ENCODE assay signal across 11 cellular contexts in the genomic region with DNA sequence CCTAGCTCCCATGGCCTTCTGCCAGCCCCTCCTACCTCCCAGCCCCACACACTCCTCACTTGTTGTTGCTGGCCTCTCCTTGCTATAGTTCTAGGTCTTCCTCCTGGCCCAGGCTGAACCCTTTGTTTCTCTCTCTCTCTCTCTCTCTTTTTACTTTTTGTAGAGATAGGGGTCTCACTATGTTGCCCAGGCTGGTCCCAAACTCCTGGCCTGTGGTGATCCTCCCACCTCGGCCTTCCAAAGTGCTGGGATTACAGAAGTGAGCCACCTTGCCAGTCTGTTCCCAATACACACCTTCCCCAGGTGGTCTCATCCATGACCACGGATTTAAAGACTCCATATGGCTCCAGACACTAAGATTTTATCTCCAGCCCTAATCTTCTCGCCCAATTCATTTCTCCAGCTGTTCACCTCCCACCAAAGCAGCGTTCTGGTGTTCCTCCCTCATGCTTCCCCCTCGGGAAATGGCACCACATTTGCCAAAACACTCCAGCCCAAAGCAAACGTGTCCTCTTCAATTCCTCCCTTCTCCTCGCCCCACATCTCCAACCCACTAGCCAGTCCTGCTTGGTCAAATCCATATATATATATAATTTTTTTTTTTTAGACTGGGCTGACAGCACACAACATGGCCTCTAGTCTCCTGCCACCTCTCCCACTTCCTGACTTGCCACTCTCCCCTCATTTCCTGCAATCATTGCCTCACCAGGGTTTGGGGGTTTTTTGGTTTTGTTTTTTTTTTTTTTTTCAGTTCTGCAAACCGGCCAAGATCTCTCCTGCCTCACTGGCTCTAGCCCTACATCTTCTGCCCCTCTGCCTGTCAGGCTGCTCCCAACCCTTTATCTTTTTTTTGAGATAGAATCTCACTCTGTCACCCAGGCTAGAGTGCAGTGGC.
DNase-seq lines count a peak whose midpoint lies in the region; ATAC-seq and TF ChIP-seq lines count a peak whose summit lies in the region.
"Had no signal": no experiment of that assay in that cellular context is flagged by ENCODE, and none has a peak within 500 bp of the region (broad histone marks: within the 10 kb centered on the region; RNA-seq: fewer than 3 reads in every experiment).

No MANE protein-coding gene starts in this region.

- TF ChIP-seq EP300 in ovary (IDR thresholded peaks at IDR 0.05) = no peak

- peak overlapping the region; percentile 42 for H3K4me3 Mint-ChIP-seq in CD8-positive, alpha-beta T cell
- H3K4me3 Mint-ChIP-seq in activated naive CD8-positive, alpha-beta T cell treated with anti-CD3 and anti-CD28 coated beads, Interleukin-2, amount 10 ng/mL, durations not matched to agents 7 days and 5 days = peak overlapping the region; percentile 57

- H3K36me3 ChIP-seq in CD8-positive, alpha-beta T cell (ENCODE audit: insufficient read depth, low read length) = no peaks in the 10 kb centered on the region
- no peaks in the 10 kb centered on the region for H3K36me3 ChIP-seq in ovary

- H3K9me3 Mint-ChIP-seq in CD8-positive, alpha-beta T cell = no peaks in the 10 kb centered on the region
- no peaks in the 10 kb centered on the region for H3K9me3 Mint-ChIP-seq in activated naive CD8-positive, alpha-beta T cell treated with anti-CD3 and anti-CD28 coated beads, Interleukin-2, amount 10 ng/mL, durations not matched to agents 7 days and 5 days

- POLR2A ChIA-PET in CD8-positive, alpha-beta T cell (lab: Charles Lee) = no interaction called here
- POLR2A ChIA-PET in activated naive CD8-positive, alpha-beta T cell treated with anti-CD3 and anti-CD28 coated beads, Interleukin-2, amount 10 ng/mL, durations not matched to agents 7 days and 5 days (lab: Charles Lee) = no interaction called here

- no peak for TF ChIP-seq CTCF in CD8-positive, alpha-beta T cell (IDR thresholded peaks at IDR 0.05)
- no peak for TF ChIP-seq CTCF in ovary (IDR thresholded peaks at IDR 0.05)

- no peaks in the 10 kb centered on the region for H3K27me3 ChIP-seq in CD8-positive, alpha-beta T cell (ENCODE audit: insufficient read depth, low read length)
- no peaks in the 10 kb centered on the region for H3K27me3 ChIP-seq in ovary

- H3K27ac Mint-ChIP-seq in CD8-positive, alpha-beta T cell = peak overlapping the region; percentile 58
- H3K27ac Mint-ChIP-seq in activated naive CD8-positive, alpha-beta T cell treated with anti-CD3 and anti-CD28 coated beads, Interleukin-2, amount 10 ng/mL, durations not matched to agents 7 days and 5 days = peak overlapping the region; percentile 77

- peaks cover 50% of the 10 kb centered on the region for H3K4me1 ChIP-seq in CD8-positive, alpha-beta T cell (ENCODE audit: insufficient read depth, low read length)
- peaks cover 5% of the 10 kb centered on the region for H3K4me1 ChIP-seq in ovary (ENCODE audit: insufficient read depth)

- H3K27ac ChIP-seq in CD8-positive, alpha-beta T cell (ENCODE audit: low read depth, low read length) = no peak overlapping the region
- no peak overlapping the region for H3K27ac ChIP-seq in ovary

- WGBS in ovary, 3 donors = 76 to 90% (median 84%) methylated on average over 8 of the region's 8 CpGs

- peaks cover 10% of the 10 kb centered on the region for H3K27me3 Mint-ChIP-seq in CD8-positive, alpha-beta T cell (ENCODE audit: low read depth)
- H3K27me3 Mint-ChIP-seq in activated naive CD8-positive, alpha-beta T cell treated with anti-CD3 and anti-CD28 coated beads, Interleukin-2, amount 10 ng/mL, durations not matched to agents 7 days and 5 days = peaks cover 59% of the 10 kb centered on the region

- H3K4me1 Mint-ChIP-seq in CD8-positive, alpha-beta T cell (ENCODE audit: low read depth) = peaks cover 47% of the 10 kb centered on the region
- H3K4me1 Mint-ChIP-seq in activated naive CD8-positive, alpha-beta T cell treated with anti-CD3 and anti-CD28 coated beads, Interleukin-2, amount 10 ng/mL, durations not matched to agents 7 days and 5 days = peaks cover 40% of the 10 kb centered on the region

- no peaks in the 10 kb centered on the region for H3K36me3 Mint-ChIP-seq in CD8-positive, alpha-beta T cell
- H3K36me3 Mint-ChIP-seq in activated naive CD8-positive, alpha-beta T cell treated with anti-CD3 and anti-CD28 coated beads, Interleukin-2, amount 10 ng/mL, durations not matched to agents 7 days and 5 days = no peaks in the 10 kb centered on the region

- intact Hi-C loops in CD8-positive, alpha-beta T cell (cut with DNase I, micrococcal nuclease) = loop anchor here in 1 of 2 experiments (5.0 kb wide), 1 partner anchor 153 kb away; no protein-coding TSS in a partner anchor
- intact Hi-C loops in ovary (cut with DNase I) = no loop called here

- H3K4me3 ChIP-seq in CD8-positive, alpha-beta T cell (ENCODE audit: low read depth, low read length) = no peak overlapping the region
- no peak overlapping the region for H3K4me3 ChIP-seq in ovary

- peak; percentile 74 for ATAC-seq in CD8-positive, alpha-beta T cell
- peak; percentile 70 for ATAC-seq in GM19025 (IDR thresholded peaks at IDR 0.05; ENCODE audit: low read depth, unreplicated experiment)
- peak; percentile 73 for ATAC-seq in activated naive CD8-positive, alpha-beta T cell treated with anti-CD3 and anti-CD28 coated beads, Interleukin-2, amount 10 ng/mL, durations not matched to agents 7 days and 5 days (ENCODE audit: low read depth)

- no peaks in the 10 kb centered on the region for H3K9me3 ChIP-seq in CD8-positive, alpha-beta T cell (ENCODE audit: low read length)
- no peaks in the 10 kb centered on the region for H3K9me3 ChIP-seq in ovary

- CTCF ChIA-PET in CD8-positive, alpha-beta T cell (lab: Charles Lee) = interaction anchor here (1.0 to 4.2 kb wide), 3 partner anchors 13 to 163 kb away, joined by 4 to 17 read pairs (median 5); no protein-coding TSS in a partner anchor

- no peak for TF ChIP-seq POLR2A in ovary (IDR thresholded peaks at IDR 0.05)

- DNase-seq in CD8-positive, alpha-beta T cell = peak in 1 of 7 experiments; percentile 41
- DNase-seq in MV-4-11 (lab: John Stamatoyannopoulos, UW) (peak; percentile 87), NCI-H2196 treated with DMSO at 0.1 percent for 48 hours (lab: John Stamatoyannopoulos, UW; ENCODE audit: unreplicated experiment) (no peak), ovary (no peak), NCI-H1048 (lab: John Stamatoyannopoulos, UW) (no peak), NCI-H187 treated with DMSO at 0.1 percent for 48 hours (lab: John Stamatoyannopoulos, UW) (no peak)
- no peak for DNase-seq in activated naive CD8-positive, alpha-beta T cell treated with anti-CD3 and anti-CD28 coated beads, Interleukin-2, amount 10 ng/mL, durations not matched to agents 7 days and 5 days
- DNase-seq: activated CD4-positive, alpha-beta T cell treated with anti-CD3 and anti-CD28 coated beads for 48 hours; cerebellar nuclear complex; hypothalamus had no signal
